In the genomic region with DNA sequence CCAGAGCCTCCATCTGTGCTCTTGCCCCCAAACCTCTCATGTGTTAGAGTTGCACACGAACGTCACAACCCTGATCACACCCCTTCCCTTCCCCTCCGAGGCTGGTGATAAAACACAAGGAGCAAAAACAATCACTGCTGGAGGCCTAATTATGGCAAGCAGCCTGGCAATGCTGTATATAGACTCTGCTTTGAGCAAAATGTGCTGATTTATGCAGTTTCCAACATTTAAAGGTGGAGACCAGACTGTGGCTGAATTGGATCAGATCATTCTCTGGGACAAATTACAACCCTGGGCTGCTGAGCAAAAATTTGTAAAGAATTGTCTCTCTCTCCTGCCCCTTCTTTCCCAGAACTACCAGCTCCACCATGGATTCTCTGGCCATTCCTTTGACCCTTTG, we compare ENCODE assay signal across 1 cellular context.
TF ChIP-seq lines count a peak whose summit lies in the region.

No MANE protein-coding gene starts in this region.

TF ChIP-seq in K562, 482 proteins besides CTCF, POLR2A, EP300 and RAD21 (continued from another document):
- TF ChIP-seq, protein P1, sequence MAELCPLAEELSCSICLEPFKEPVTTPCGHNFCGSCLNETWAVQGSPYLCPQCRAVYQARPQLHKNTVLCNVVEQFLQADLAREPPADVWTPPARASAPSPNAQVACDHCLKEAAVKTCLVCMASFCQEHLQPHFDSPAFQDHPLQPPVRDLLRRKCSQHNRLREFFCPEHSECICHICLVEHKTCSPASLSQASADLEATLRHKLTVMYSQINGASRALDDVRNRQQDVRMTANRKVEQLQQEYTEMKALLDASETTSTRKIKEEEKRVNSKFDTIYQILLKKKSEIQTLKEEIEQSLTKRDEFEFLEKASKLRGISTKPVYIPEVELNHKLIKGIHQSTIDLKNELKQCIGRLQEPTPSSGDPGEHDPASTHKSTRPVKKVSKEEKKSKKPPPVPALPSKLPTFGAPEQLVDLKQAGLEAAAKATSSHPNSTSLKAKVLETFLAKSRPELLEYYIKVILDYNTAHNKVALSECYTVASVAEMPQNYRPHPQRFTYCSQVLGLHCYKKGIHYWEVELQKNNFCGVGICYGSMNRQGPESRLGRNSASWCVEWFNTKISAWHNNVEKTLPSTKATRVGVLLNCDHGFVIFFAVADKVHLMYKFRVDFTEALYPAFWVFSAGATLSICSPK (IDR thresholded peaks at IDR 0.05; ENCODE audit: borderline replicate concordance), result no peak
- TF ChIP-seq, protein P2, sequence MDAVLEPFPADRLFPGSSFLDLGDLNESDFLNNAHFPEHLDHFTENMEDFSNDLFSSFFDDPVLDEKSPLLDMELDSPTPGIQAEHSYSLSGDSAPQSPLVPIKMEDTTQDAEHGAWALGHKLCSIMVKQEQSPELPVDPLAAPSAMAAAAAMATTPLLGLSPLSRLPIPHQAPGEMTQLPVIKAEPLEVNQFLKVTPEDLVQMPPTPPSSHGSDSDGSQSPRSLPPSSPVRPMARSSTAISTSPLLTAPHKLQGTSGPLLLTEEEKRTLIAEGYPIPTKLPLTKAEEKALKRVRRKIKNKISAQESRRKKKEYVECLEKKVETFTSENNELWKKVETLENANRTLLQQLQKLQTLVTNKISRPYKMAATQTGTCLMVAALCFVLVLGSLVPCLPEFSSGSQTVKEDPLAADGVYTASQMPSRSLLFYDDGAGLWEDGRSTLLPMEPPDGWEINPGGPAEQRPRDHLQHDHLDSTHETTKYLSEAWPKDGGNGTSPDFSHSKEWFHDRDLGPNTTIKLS (IDR thresholded peaks at IDR 0.05; ENCODE audit: borderline replicate concordance, low read depth), result no peak
TF ChIP-seq in K562: peak in this region for 2.
